In genomic region chr12:113232787-113233585, GRCh38 we compare ENCODE assay signal across 8 cellular contexts. TPM values are rescaled to one million over a fixed set of nuclear protein-coding genes. Genes with fewer than 3 reads are reported as not detected.
DNase-seq lines count a peak whose midpoint lies in the region; ATAC-seq and TF ChIP-seq lines count a peak whose summit lies in the region.

No MANE protein-coding gene starts in this region.

- no peaks in the 10 kb centered on the region for H3K9me2 ChIP-seq in HCT116 (ENCODE audit: insufficient read depth)

- no peaks in the 10 kb centered on the region for H3K9me3 ChIP-seq in HCT116 (ENCODE audit: control insufficient read depth in 1 of 2, insufficient read depth in 1 of 2, low read depth in 1 of 2, low read length in 2 of 2)

- RAD21 ChIA-PET in HCT116 (lab: Charles Lee; ENCODE audit: low non-redundant PET in 1 of 2, low total read pairs in 2 of 2, uncharacterized antibody in 2 of 2, unreplicated experiment in 2 of 2) = no interaction called here

- peak overlapping the region; percentile 93 for H3K27ac Mint-ChIP-seq in activated CD4-positive, alpha-beta T cell treated with anti-CD3 and anti-CD28 coated beads for 36 hours
- H3K27ac Mint-ChIP-seq in dendritic cell treated with granulocyte-macrophage colony-stimulating factor and Interleukin-4, amounts not matched to agents 40 ng/mL and 50 ng/mL, for 4 days = peak overlapping the region; percentile 91
- no peak overlapping the region for H3K27ac Mint-ChIP-seq in nephron progenitor cell

- peaks cover 53% of the 10 kb centered on the region for H3K36me3 Mint-ChIP-seq in activated CD4-positive, alpha-beta T cell treated with anti-CD3 and anti-CD28 coated beads for 36 hours (ENCODE audit: low read depth)
- H3K36me3 Mint-ChIP-seq in dendritic cell treated with granulocyte-macrophage colony-stimulating factor and Interleukin-4, amounts not matched to agents 40 ng/mL and 50 ng/mL, for 4 days (ENCODE audit: low read depth) = peaks cover 87% of the 10 kb centered on the region
- peaks cover 29% of the 10 kb centered on the region for H3K36me3 Mint-ChIP-seq in nephron progenitor cell (ENCODE audit: low read depth)

- TF ChIP-seq CTCF in GM10266 (IDR thresholded peaks at IDR 0.05; ENCODE audit: control insufficient read depth, insufficient read depth, low read depth, missing control alignments) (peak; percentile 19), HCT116 (IDR thresholded peaks at IDR 0.05 in 2 of 3, conservative IDR thresholded peaks at IDR 0.05 in 1 of 3; ENCODE audit: borderline replicate concordance in 1 of 3, insufficient read depth in 1 of 3, low read depth in 2 of 3, low read length in 2 of 3) (no peak), nephron progenitor cell (IDR thresholded peaks at IDR 0.05) (no peak)

- no peak for TF ChIP-seq RAD21 in HCT116 (IDR thresholded peaks at IDR 0.05; ENCODE audit: low read depth)

- H3K27ac ChIP-seq in HCT116 (ENCODE audit: low read depth, low read length) = peak overlapping the region; percentile 50

- H2AFZ ChIP-seq in HCT116 (ENCODE audit: low read depth, low read length, poor library complexity, severe bottlenecking) = no peak overlapping the region

- no peaks in the 10 kb centered on the region for H4K20me1 ChIP-seq in HCT116 (ENCODE audit: insufficient read depth)

- H3K4me1 ChIP-seq in HCT116 (ENCODE audit: control insufficient read depth in 1 of 2, insufficient read depth in 2 of 2, low read length in 2 of 2) = peaks cover 38 to 53% of the 10 kb centered on the region in 2 experiments

- peak overlapping the region; percentile 64 for H3K4me3 Mint-ChIP-seq in activated CD4-positive, alpha-beta T cell treated with anti-CD3 and anti-CD28 coated beads for 36 hours
- H3K4me3 Mint-ChIP-seq in dendritic cell treated with granulocyte-macrophage colony-stimulating factor and Interleukin-4, amounts not matched to agents 40 ng/mL and 50 ng/mL, for 4 days = peak overlapping the region; percentile 39
- H3K4me3 Mint-ChIP-seq in nephron progenitor cell = peak overlapping the region; percentile 60

- no peaks in the 10 kb centered on the region for H3K27me3 ChIP-seq in HCT116 (ENCODE audit: insufficient read depth, low read length)

- no peaks in the 10 kb centered on the region for H3K79me2 ChIP-seq in HCT116 (ENCODE audit: insufficient read depth, low read length)

- no peak overlapping the region for H3K4me3 ChIP-seq in HCT116 (replicated peaks in 1 of 2; ENCODE audit: low read depth in 1 of 2, low read length in 2 of 2)

- H3K4me1 Mint-ChIP-seq in activated CD4-positive, alpha-beta T cell treated with anti-CD3 and anti-CD28 coated beads for 36 hours = peaks cover 60% of the 10 kb centered on the region
- H3K4me1 Mint-ChIP-seq in dendritic cell treated with granulocyte-macrophage colony-stimulating factor and Interleukin-4, amounts not matched to agents 40 ng/mL and 50 ng/mL, for 4 days (ENCODE audit: low read depth) = peaks cover 100% of the 10 kb centered on the region
- H3K4me1 Mint-ChIP-seq in nephron progenitor cell = peaks cover 53% of the 10 kb centered on the region

- H3K9ac ChIP-seq in HCT116 (ENCODE audit: low read length) = no peak overlapping the region

- peak; percentile 56 for DNase-seq in GM10266 (ENCODE audit: extremely low spot score)
- no peak for DNase-seq in HCT116 (ENCODE audit: low read depth, low spot score)
- peak; percentile 77 for DNase-seq in NCI-H1436 treated with DMSO at 0.1 percent for 48 hours (lab: John Stamatoyannopoulos, UW)
- peak; percentile 80 for DNase-seq in activated CD4-positive, alpha-beta T cell treated with anti-CD3 and anti-CD28 coated beads for 36 hours
- DNase-seq in nephron progenitor cell = peak; percentile 70
- DNase-seq in superior temporal gyrus (ENCODE audit: extremely low spot score) = peak; percentile 77
- no peak for DNase-seq in OCI-M2 (lab: John Stamatoyannopoulos, UW; ENCODE audit: unreplicated experiment)

- POLR2A ChIA-PET in HCT116 (lab: Charles Lee) = interaction anchor here (1.5 to 2.0 kb wide), 2 partner anchors 11 to 102 kb away, joined by 3 to 7 read pairs; partner anchors contain the start of genes SLC8B1 and TPCN1
- POLR2A ChIA-PET in activated CD4-positive, alpha-beta T cell treated with anti-CD3 and anti-CD28 coated beads for 36 hours (lab: Charles Lee) = interaction anchor here (0.6 to 1.3 kb wide), 4 partner anchors 11 to 51 kb away, joined by 3 to 5 read pairs (median 4); partner anchors contain the start of gene TPCN1

- no peak for TF ChIP-seq POLR2A in HCT116 (IDR thresholded peaks at IDR 0.05; ENCODE audit: borderline replicate concordance, extremely low read depth, insufficient read depth, insufficient read length)

- ATAC-seq in HCT116 = no peak
- ATAC-seq in activated CD4-positive, alpha-beta T cell treated with anti-CD3 and anti-CD28 coated beads for 36 hours = peak; percentile 77

- H3K27me3 Mint-ChIP-seq in activated CD4-positive, alpha-beta T cell treated with anti-CD3 and anti-CD28 coated beads for 36 hours = no peaks in the 10 kb centered on the region
- H3K27me3 Mint-ChIP-seq in dendritic cell treated with granulocyte-macrophage colony-stimulating factor and Interleukin-4, amounts not matched to agents 40 ng/mL and 50 ng/mL, for 4 days = no peaks in the 10 kb centered on the region
- H3K27me3 Mint-ChIP-seq in nephron progenitor cell (ENCODE audit: low read depth, poor library complexity) = peaks cover 10% of the 10 kb centered on the region

- H3K4me2 ChIP-seq in HCT116 (ENCODE audit: low read length) = peak overlapping the region; percentile 58; the same call in 1 of the 2 replicates

- CTCF ChIA-PET in HCT116 (lab: Charles Lee) = interaction anchor here (1.6 kb wide), 1 partner anchor 229 kb away, joined by 3 read pairs; no protein-coding TSS in a partner anchor
- CTCF ChIA-PET in activated CD4-positive, alpha-beta T cell treated with anti-CD3 and anti-CD28 coated beads for 36 hours (lab: Charles Lee) = interaction anchor here (0.5 to 2.3 kb wide), 6 partner anchors 9 to 255 kb away, joined by 3 to 15 read pairs (median 3); partner anchors contain the start of gene OAS2

- no peaks in the 10 kb centered on the region for H3K9me3 Mint-ChIP-seq in activated CD4-positive, alpha-beta T cell treated with anti-CD3 and anti-CD28 coated beads for 36 hours (ENCODE audit: low read depth)
- no peaks in the 10 kb centered on the region for H3K9me3 Mint-ChIP-seq in dendritic cell treated with granulocyte-macrophage colony-stimulating factor and Interleukin-4, amounts not matched to agents 40 ng/mL and 50 ng/mL, for 4 days
- H3K9me3 Mint-ChIP-seq in nephron progenitor cell = no peaks in the 10 kb centered on the region

- peaks cover 2 to 23% of the 10 kb centered on the region in 2 experiments; a peak in 3 of 4 replicates for H3K36me3 ChIP-seq in HCT116 (ENCODE audit: control insufficient read depth in 1 of 2, insufficient read depth in 2 of 2, low read length in 2 of 2)

- intact Hi-C loops in HCT116 (cut with micrococcal nuclease) = no loop called here
- intact Hi-C loops in activated CD4-positive, alpha-beta T cell treated with anti-CD3 and anti-CD28 coated beads for 36 hours (cut with DNase I, micrococcal nuclease) = loop anchor here (1.0 to 2.0 kb wide), 4 partner anchors 12 to 48 kb away; partner anchors contain the start of genes DDX54 (in 1 of the 2), RITA1 (in 1 of the 2) and TPCN1 (in 1 of the 2)
- intact Hi-C loops in dendritic cell treated with granulocyte-macrophage colony-stimulating factor and Interleukin-4, amounts not matched to agents 40 ng/mL and 50 ng/mL, for 4 days (cut with micrococcal nuclease) = loop anchor here (1.0 to 5.0 kb wide), 2 partner anchors 12 to 36 kb away; partner anchors contain the start of gene TPCN1

- BruUV-seq in HCT116 (replicated peaks; lab: Mats Ljungman, UMichigan) = no TSS peak

TF ChIP-seq in HCT116, 20 proteins besides CTCF, POLR2A, EP300 and RAD21 (continues in another document):
- TF ChIP-seq SIN3A (IDR thresholded peaks at IDR 0.05; ENCODE audit: low read depth) = no peak
- TF ChIP-seq FOSL1 (IDR thresholded peaks at IDR 0.05; ENCODE audit: low read depth) = no peak
- TF ChIP-seq TCF7L2 (IDR thresholded peaks at IDR 0.05; ENCODE audit: borderline replicate concordance, extremely low read depth, insufficient read depth, insufficient read length) = no peak
- TF ChIP-seq CEBPB (IDR thresholded peaks at IDR 0.05; ENCODE audit: low read depth) = no peak
- no peak for TF ChIP-seq ATF3 (IDR thresholded peaks at IDR 0.05)
- TF ChIP-seq, protein P1, sequence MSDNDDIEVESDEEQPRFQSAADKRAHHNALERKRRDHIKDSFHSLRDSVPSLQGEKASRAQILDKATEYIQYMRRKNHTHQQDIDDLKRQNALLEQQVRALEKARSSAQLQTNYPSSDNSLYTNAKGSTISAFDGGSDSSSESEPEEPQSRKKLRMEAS (IDR thresholded peaks at IDR 0.05) = no peak
- TF ChIP-seq SP1 (IDR thresholded peaks at IDR 0.05; ENCODE audit: low read depth) = no peak
- TF ChIP-seq EZH2 (IDR thresholded peaks at IDR 0.05) = no peak
- TF ChIP-seq EZH2phosphoT487 (IDR thresholded peaks at IDR 0.05; ENCODE audit: borderline replicate concordance) = no peak
- TF ChIP-seq SRF (IDR thresholded peaks at IDR 0.05; ENCODE audit: low read depth) = no peak
- TF ChIP-seq YY1 (IDR thresholded peaks at IDR 0.05; ENCODE audit: extremely low read depth, insufficient replicate concordance, low read depth, low read length) = no peak

RNA-seq across cellular contexts. Expression of gene TPCN1, which starts 11.7 kb away (rescaled TPM):
- 29.7 TPM for total RNA-seq in HCT116 (2021; ENCODE audit: unreplicated experiment)
- 23.5 and 29.4 TPM in 2 replicates for polyA plus RNA-seq in HCT116 (2012)
- total RNA-seq in activated CD4-positive, alpha-beta T cell treated with anti-CD3 and anti-CD28 coated beads for 36 hours = 10 to 100 TPM; 35.5 to 37.0 TPM

RNA-seq across cellular contexts. Expression of gene RITA1, which starts 47.5 kb away (rescaled TPM):
- 20.7 TPM for total RNA-seq in HCT116 (2021; ENCODE audit: unreplicated experiment)
- polyA plus RNA-seq in HCT116 (2012) = 14.2 and 15.8 TPM in 2 replicates
- total RNA-seq in activated CD4-positive, alpha-beta T cell treated with anti-CD3 and anti-CD28 coated beads for 36 hours = 10 to 100 TPM; 23.4 to 25.7 TPM

RNA-seq across cellular contexts. Expression of gene DDX54, which starts 47.7 kb away (rescaled TPM):
- 110 TPM for total RNA-seq in HCT116 (2021; ENCODE audit: unreplicated experiment)
- polyA plus RNA-seq in HCT116 (2012) = 69.3 and 81.2 TPM in 2 replicates
- 100 to 1,000 TPM; 118 to 132 TPM for total RNA-seq in activated CD4-positive, alpha-beta T cell treated with anti-CD3 and anti-CD28 coated beads for 36 hours

Comparison
In these comparisons a context has a peak if more than half of its experiments do, and no peak if none do; other contexts are left out.
1. DNase-seq: peak in GM10266 (single experiment), NCI-H1436 treated with DMSO at 0.1 percent for 48 hours (single experiment), activated CD4-positive, alpha-beta T cell treated with anti-CD3 and anti-CD28 coated beads for 36 hours (single experiment), nephron progenitor cell (single experiment) and superior temporal gyrus (single experiment); none in HCT116 (single experiment) and OCI-M2 (single experiment).
2. Peak in every context shown above with its lines, with median percentiles within 50 percentile points of each other: H3K4me3 Mint-ChIP-seq.